Comparison of ENCODE assay signal across 8 cellular contexts in the genomic region with DNA sequence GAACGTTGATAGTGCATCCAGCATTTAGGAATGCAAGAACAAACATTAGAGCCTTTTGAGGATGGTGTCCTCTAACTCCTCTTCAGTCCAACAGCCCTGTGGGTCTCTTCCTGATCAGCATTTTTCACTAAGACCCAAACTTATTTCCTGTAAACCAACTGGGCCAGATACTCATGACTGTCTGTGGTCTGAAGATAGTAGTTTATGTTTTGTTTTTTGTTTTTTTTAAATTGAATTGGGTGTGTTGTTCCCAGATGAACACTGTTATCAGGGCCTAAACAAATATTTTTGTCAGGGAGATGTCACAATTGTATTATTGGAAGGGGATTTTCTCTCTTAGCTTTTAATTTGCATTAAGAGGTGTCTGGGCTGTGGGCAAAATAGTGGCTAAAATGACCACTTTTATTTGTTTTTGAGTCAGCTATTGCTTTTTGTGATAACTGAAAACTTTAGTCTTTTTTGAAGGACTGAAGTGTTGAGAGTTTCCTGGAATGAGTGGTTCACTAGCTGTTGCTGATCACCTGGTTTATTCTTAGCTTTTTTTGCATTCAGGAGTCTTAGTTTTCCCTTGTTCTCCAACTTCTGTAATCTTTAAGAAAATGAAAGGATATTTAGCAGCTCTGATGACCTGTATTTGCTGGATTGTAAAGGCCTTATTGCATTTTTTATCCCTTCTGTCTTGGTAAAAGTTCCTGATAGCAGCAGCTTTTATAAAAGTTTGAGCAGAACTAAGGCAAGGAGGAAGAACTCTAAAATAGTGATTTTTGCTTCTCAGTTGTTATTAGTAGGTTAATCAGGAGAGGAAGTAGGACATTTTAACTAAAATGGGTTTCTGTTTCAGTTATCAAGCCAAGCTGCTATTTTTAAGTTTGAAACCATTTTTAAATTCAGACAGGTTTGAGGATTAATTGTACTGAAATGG. TPM values are rescaled to one million over a fixed set of nuclear protein-coding genes. Genes with fewer than 3 reads are reported as not detected.
DNase-seq lines count a peak whose midpoint lies in the region; ATAC-seq and TF ChIP-seq lines count a peak whose summit lies in the region.

No MANE protein-coding gene starts in this region.

- peaks cover 9% of the 10 kb centered on the region for H3K36me3 Mint-ChIP-seq in WTC11

- no peak overlapping the region for H2BK12ac ChIP-seq in trophoblast cell (ENCODE audit: low read length)

- peaks cover 36% of the 10 kb centered on the region for H4K20me1 ChIP-seq in SK-N-SH (ENCODE audit: insufficient read depth)

- no CpG with 5 or more reads among the region's 1 CpG for WGBS in trophoblast cell (ENCODE audit: extremely low coverage, insufficient coverage, insufficient read length)
- 65% methylated on average over 1 of the region's 1 CpG for WGBS in SK-N-SH (ENCODE audit: low lambda C conversion rate)

- H4K91ac ChIP-seq in trophoblast cell (ENCODE audit: low read depth, low read length) = no peak overlapping the region

- peak; percentile 67 for ATAC-seq in GM18909 (IDR thresholded peaks at IDR 0.05; ENCODE audit: poor library complexity, unreplicated experiment)
- peak; percentile 61 for ATAC-seq in HG02840 (IDR thresholded peaks at IDR 0.05; ENCODE audit: low FRiP score, unreplicated experiment)
- ATAC-seq in WTC11 = no peak

- no peaks in the 10 kb centered on the region for H3K9me2 ChIP-seq in SK-N-SH

- H3K27me3 Mint-ChIP-seq in WTC11 (ENCODE audit: low read depth) = no peaks in the 10 kb centered on the region

- H3K23ac ChIP-seq in trophoblast cell (ENCODE audit: low read length) = no peak overlapping the region

- H3K79me1 ChIP-seq in trophoblast cell (ENCODE audit: low read length) = peaks cover 6% of the 10 kb centered on the region

- peak overlapping the region; percentile 16; the same call in 1 of the 2 replicates for H3K4me3 Mint-ChIP-seq in WTC11

- CTCF ChIA-PET in WTC11 (lab: Charles Lee) = interaction anchor here (1.4 kb wide), 1 partner anchor 10 kb away, joined by 4 read pairs; no protein-coding TSS in a partner anchor
- CTCF ChIA-PET in SK-N-SH (lab: Yijun Ruan, JAX) = no interaction called here

- H3K9me3 Mint-ChIP-seq in WTC11 = no peaks in the 10 kb centered on the region

- H3K4me2 ChIP-seq in trophoblast cell (ENCODE audit: low read length) (no peak overlapping the region), SK-N-SH (no peak overlapping the region)

- peaks cover 6% of the 10 kb centered on the region for H3F3A ChIP-seq in SK-N-SH (replicated peaks; ENCODE audit: insufficient read depth)

- H4K12ac ChIP-seq in trophoblast cell (ENCODE audit: low read depth, low read length) = no peak overlapping the region

- peak overlapping the region; percentile 1 for H3K27ac ChIP-seq in trophoblast cell (ENCODE audit: low read depth, low read length)
- no peak overlapping the region for H3K27ac ChIP-seq in SK-N-SH (ENCODE audit: low read depth in 2 of 2, low read length in 1 of 2)

- no peak overlapping the region for H3K9ac ChIP-seq in trophoblast cell (ENCODE audit: low read length)
- H3K9ac ChIP-seq in SK-N-SH = no peak overlapping the region

- POLR2A ChIA-PET in WTC11 (lab: Charles Lee) = interaction anchor here (0.7 kb wide), 1 partner anchor 1010 kb away, joined by 5 read pairs; no protein-coding TSS in a partner anchor
- POLR2A ChIA-PET in SK-N-SH (lab: Yijun Ruan, JAX) = no interaction called here

- H3K4me1 ChIP-seq in trophoblast cell (ENCODE audit: control insufficient read depth in 1 of 2, insufficient read depth in 2 of 2, low read length in 2 of 2) (peaks cover 5 to 13% of the 10 kb centered on the region in 2 experiments), SK-N-SH (ENCODE audit: control insufficient read depth in 1 of 2, insufficient read depth in 2 of 2, low read depth in 1 of 2, low read length in 1 of 2) (peaks cover 0 to 31% of the 10 kb centered on the region in 2 experiments; a peak in 3 of 4 replicates)

- H2AK5ac ChIP-seq in trophoblast cell (ENCODE audit: low read length) = no peak overlapping the region

- DNase-seq in WTC11 (ENCODE audit: low spot score) (no peak), trophoblast cell (no peak), SK-N-SH (no peak), NCI-H1048 (lab: John Stamatoyannopoulos, UW) (no peak), NCI-H2081 (lab: John Stamatoyannopoulos, UW) (no peak)
- no peak for DNase-seq in activated CD8-positive, alpha-beta memory T cell treated with anti-CD3 and anti-CD28 coated beads, Interleukin-2, amount 50 U/mL, for 4 hours

- H3K4me3 ChIP-seq in trophoblast cell (ENCODE audit: low read depth, low read length) (no peak overlapping the region), SK-N-SH (ENCODE audit: low read depth in 2 of 2, low read length in 1 of 2) (no peak overlapping the region)

- no peak for TF ChIP-seq EP300 in SK-N-SH (IDR thresholded peaks at IDR 0.05; ENCODE audit: borderline replicate concordance in 1 of 2, low read depth in 1 of 2, low read length in 1 of 2)

- peak overlapping the region; percentile 13 for H3K4ac ChIP-seq in trophoblast cell (ENCODE audit: low read depth, low read length)

- no peak overlapping the region for H2BK5ac ChIP-seq in trophoblast cell (ENCODE audit: low read depth, low read length, poor library complexity)

- peaks cover 2% of the 10 kb centered on the region in 2 experiments for H3K36me3 ChIP-seq in trophoblast cell (ENCODE audit: control insufficient read depth in 1 of 2, insufficient read depth in 2 of 2, low read length in 2 of 2)
- H3K36me3 ChIP-seq in SK-N-SH (replicated peaks in 1 of 2; ENCODE audit: control insufficient read depth in 1 of 2, insufficient read depth in 2 of 2, low read length in 1 of 2) = peaks cover 0 to 2% of the 10 kb centered on the region in 2 experiments

- no peak for TF ChIP-seq RAD21 in SK-N-SH (IDR thresholded peaks at IDR 0.05; ENCODE audit: low read length)

- H3K18ac ChIP-seq in trophoblast cell (ENCODE audit: low read length) = no peak overlapping the region

- H3K27ac Mint-ChIP-seq in WTC11 = peak overlapping the region; percentile 75

- H2BK120ac ChIP-seq in trophoblast cell (ENCODE audit: insufficient read depth, low read length, poor library complexity) = no peak overlapping the region

- H3K79me2 ChIP-seq in trophoblast cell (ENCODE audit: control insufficient read depth, insufficient read depth, low read length, poor library complexity) (peaks cover 13% of the 10 kb centered on the region), SK-N-SH (ENCODE audit: insufficient read depth) (peaks cover 96% of the 10 kb centered on the region)

- peaks cover 91% of the 10 kb centered on the region for H3K4me1 Mint-ChIP-seq in WTC11

- no peak overlapping the region for H3K14ac ChIP-seq in trophoblast cell (ENCODE audit: low read length)

- H2AFZ ChIP-seq in trophoblast cell (ENCODE audit: insufficient read depth, low read length, poor library complexity) = no peak overlapping the region
- H2AFZ ChIP-seq in SK-N-SH (ENCODE audit: low read depth) = no peak overlapping the region

- no peaks in the 10 kb centered on the region for H3K9me3 ChIP-seq in trophoblast cell (ENCODE audit: insufficient read depth, low read depth, low read length)
- H3K9me3 ChIP-seq in SK-N-SH = no peaks in the 10 kb centered on the region

- no peaks in the 10 kb centered on the region for H3K27me3 ChIP-seq in trophoblast cell (ENCODE audit: insufficient read depth, low read length)
- no peaks in the 10 kb centered on the region for H3K27me3 ChIP-seq in SK-N-SH (ENCODE audit: insufficient read depth)

- TF ChIP-seq CTCF in WTC11 (IDR thresholded peaks at IDR 0.05) = no peak
- TF ChIP-seq CTCF in SK-N-SH (IDR thresholded peaks at IDR 0.05) = no peak

- H4K8ac ChIP-seq in trophoblast cell (ENCODE audit: low read depth, low read length) = no peak overlapping the region

TF ChIP-seq in WTC11, 78 proteins besides CTCF, POLR2A, EP300 and RAD21 (continues in another document):
- TF ChIP-seq ZNF263 (CRISPR knock-in tag; IDR thresholded peaks at IDR 0.05; ENCODE audit: low read depth) (no peak), ZNF232 (CRISPR knock-in tag; IDR thresholded peaks at IDR 0.05) (no peak), TEAD4 (CRISPR knock-in tag; IDR thresholded peaks at IDR 0.05) (no peak)
- TF ChIP-seq, protein P1, sequence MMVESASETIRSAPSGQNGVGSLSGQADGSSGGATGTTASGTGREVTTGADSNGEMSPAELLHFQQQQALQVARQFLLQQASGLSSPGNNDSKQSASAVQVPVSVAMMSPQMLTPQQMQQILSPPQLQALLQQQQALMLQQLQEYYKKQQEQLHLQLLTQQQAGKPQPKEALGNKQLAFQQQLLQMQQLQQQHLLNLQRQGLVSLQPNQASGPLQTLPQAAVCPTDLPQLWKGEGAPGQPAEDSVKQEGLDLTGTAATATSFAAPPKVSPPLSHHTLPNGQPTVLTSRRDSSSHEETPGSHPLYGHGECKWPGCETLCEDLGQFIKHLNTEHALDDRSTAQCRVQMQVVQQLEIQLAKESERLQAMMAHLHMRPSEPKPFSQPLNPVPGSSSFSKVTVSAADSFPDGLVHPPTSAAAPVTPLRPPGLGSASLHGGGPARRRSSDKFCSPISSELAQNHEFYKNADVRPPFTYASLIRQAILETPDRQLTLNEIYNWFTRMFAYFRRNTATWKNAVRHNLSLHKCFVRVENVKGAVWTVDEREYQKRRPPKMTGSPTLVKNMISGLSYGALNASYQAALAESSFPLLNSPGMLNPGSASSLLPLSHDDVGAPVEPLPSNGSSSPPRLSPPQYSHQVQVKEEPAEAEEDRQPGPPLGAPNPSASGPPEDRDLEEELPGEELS (CRISPR knock-in tag; IDR thresholded peaks at IDR 0.05) = no peak

TF ChIP-seq in SK-N-SH, 30 proteins besides CTCF, POLR2A, EP300 and RAD21 (continues in another document):
- TF ChIP-seq GABPA (IDR thresholded peaks at IDR 0.05; ENCODE audit: low read depth) (no peak), RFX5 (IDR thresholded peaks at IDR 0.05; ENCODE audit: low read length) (no peak), EZH2phosphoT487 (IDR thresholded peaks at IDR 0.05; ENCODE audit: borderline replicate concordance, low read depth) (no peak), JUND (IDR thresholded peaks at IDR 0.05) (no peak), MEF2A (IDR thresholded peaks at IDR 0.05; ENCODE audit: borderline replicate concordance, low read depth) (no peak), CHD2 (IDR thresholded peaks at IDR 0.05; ENCODE audit: low read length, partially characterized antibody) (no peak), YY1 (IDR thresholded peaks at IDR 0.05; ENCODE audit: low read depth) (no peak)
- TF ChIP-seq, protein P2, sequence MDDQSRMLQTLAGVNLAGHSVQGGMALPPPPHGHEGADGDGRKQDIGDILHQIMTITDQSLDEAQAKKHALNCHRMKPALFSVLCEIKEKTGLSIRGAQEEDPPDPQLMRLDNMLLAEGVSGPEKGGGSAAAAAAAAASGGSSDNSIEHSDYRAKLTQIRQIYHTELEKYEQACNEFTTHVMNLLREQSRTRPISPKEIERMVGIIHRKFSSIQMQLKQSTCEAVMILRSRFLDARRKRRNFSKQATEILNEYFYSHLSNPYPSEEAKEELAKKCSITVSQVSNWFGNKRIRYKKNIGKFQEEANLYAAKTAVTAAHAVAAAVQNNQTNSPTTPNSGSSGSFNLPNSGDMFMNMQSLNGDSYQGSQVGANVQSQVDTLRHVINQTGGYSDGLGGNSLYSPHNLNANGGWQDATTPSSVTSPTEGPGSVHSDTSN (IDR thresholded peaks at IDR 0.05) = no peak

RNA-seq across cellular contexts. Expression of a gene that starts 5.5 kb away (rescaled TPM):
- total RNA-seq in WTC11 (2021) = 82.2 to 86.6 TPM (median 83.5 TPM) in 3 replicates
- 61.9 and 66.5 TPM in 2 replicates for polyA plus RNA-seq in trophoblast cell (2013)
- polyA plus RNA-seq in SK-N-SH (2012; rRNA removed) = 19.7 and 24.2 TPM in 2 replicates
- polyA plus RNA-seq in SK-N-SH (2012; cell fraction: cytosol; rRNA removed) = 28.5 and 31.1 TPM in 2 replicates
- 13.6 and 32.5 TPM in 2 replicates for polyA plus RNA-seq in SK-N-SH (2012; cell fraction: nucleus; rRNA removed)
